Comparison of ENCODE assay signal across 1 cellular context in the genomic region with DNA sequence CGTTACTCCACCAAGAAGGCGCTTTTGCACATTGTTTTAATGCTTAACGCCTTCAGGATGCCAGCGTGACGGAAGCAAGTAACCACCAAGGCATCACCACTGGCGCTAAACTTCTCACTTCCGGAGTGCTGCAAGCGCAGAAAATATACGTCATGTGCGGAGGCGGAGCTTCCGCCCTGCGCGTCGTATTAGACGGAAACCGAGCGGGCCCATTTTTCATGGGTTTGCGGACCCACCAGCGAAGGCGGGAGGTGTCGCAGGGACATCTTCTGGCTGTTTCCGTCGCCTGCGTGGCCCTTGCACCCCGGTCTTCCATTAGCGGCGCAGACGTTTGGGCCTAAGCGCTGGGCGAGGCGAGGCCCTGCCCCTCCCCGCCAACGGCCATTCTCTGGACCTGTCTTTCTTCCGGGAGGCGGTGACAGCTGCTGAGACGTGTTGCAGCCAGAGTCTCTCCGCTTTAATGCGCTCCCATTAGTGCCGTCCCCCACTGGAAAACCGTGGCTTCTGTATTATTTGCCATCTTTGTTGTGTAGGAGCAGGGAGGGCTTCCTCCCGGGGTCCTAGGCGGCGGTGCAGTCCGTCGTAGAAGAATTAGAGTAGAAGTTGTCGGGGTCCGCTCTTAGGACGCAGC.
TF ChIP-seq lines count a peak whose summit lies in the region.

A gene (plus strand): TSS at position 403 of the 631 bp plus-strand sequence. CDS start 235 bp downstream, outside the sequence.

TF ChIP-seq in HepG2, 621 proteins besides CTCF, POLR2A, EP300 and RAD21 (continued from another document and continues in another):
- TF ChIP-seq, protein P1, sequence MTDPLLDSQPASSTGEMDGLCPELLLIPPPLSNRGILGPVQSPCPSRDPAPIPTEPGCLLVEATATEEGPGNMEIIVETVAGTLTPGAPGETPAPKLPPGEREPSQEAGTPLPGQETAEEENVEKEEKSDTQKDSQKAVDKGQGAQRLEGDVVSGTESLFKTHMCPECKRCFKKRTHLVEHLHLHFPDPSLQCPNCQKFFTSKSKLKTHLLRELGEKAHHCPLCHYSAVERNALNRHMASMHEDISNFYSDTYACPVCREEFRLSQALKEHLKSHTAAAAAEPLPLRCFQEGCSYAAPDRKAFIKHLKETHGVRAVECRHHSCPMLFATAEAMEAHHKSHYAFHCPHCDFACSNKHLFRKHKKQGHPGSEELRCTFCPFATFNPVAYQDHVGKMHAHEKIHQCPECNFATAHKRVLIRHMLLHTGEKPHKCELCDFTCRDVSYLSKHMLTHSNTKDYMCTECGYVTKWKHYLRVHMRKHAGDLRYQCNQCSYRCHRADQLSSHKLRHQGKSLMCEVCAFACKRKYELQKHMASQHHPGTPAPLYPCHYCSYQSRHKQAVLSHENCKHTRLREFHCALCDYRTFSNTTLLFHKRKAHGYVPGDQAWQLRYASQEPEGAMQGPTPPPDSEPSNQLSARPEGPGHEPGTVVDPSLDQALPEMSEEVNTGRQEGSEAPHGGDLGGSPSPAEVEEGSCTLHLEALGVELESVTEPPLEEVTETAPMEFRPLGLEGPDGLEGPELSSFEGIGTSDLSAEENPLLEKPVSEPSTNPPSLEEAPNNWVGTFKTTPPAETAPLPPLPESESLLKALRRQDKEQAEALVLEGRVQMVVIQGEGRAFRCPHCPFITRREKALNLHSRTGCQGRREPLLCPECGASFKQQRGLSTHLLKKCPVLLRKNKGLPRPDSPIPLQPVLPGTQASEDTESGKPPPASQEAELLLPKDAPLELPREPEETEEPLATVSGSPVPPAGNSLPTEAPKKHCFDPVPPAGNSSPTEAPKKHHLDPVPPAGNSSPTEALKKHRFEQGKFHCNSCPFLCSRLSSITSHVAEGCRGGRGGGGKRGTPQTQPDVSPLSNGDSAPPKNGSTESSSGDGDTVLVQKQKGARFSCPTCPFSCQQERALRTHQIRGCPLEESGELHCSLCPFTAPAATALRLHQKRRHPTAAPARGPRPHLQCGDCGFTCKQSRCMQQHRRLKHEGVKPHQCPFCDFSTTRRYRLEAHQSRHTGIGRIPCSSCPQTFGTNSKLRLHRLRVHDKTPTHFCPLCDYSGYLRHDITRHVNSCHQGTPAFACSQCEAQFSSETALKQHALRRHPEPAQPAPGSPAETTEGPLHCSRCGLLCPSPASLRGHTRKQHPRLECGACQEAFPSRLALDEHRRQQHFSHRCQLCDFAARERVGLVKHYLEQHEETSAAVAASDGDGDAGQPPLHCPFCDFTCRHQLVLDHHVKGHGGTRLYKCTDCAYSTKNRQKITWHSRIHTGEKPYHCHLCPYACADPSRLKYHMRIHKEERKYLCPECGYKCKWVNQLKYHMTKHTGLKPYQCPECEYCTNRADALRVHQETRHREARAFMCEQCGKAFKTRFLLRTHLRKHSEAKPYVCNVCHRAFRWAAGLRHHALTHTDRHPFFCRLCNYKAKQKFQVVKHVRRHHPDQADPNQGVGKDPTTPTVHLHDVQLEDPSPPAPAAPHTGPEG (CRISPR knock-in tag; IDR thresholded peaks at IDR 0.05) = peak; percentile 44
- TF ChIP-seq ZNF382 (CRISPR knock-in tag; IDR thresholded peaks at IDR 0.05; ENCODE audit: borderline replicate concordance) (no peak), ZBTB20 (CRISPR knock-in tag; IDR thresholded peaks at IDR 0.05; ENCODE audit: borderline replicate concordance, low read depth) (peak; percentile 81), KLF9 (CRISPR knock-in tag; IDR thresholded peaks at IDR 0.05; ENCODE audit: low read depth) (0 out of 2 replicates have a peak, but pooled peaks have one; percentile 65), MTA3 (CRISPR knock-in tag; IDR thresholded peaks at IDR 0.05) (no peak), HCFC1 (IDR thresholded peaks at IDR 0.05; ENCODE audit: low read depth, low read length) (peak; percentile 72; the same call in 1 of the 2 replicates), NFRKB (IDR thresholded peaks at IDR 0.05) (no peak), ZNF749 (CRISPR knock-in tag; IDR thresholded peaks at IDR 0.05; ENCODE audit: borderline replicate concordance) (no peak; the same call in 1 of the 2 replicates), ZNF367 (CRISPR knock-in tag; IDR thresholded peaks at IDR 0.05; ENCODE audit: borderline replicate concordance) (no peak), ATM (IDR thresholded peaks at IDR 0.05; ENCODE audit: borderline replicate concordance) (no peak), ZNF207 (IDR thresholded peaks at IDR 0.05; ENCODE audit: borderline replicate concordance) (no peak), ZMYM4 (CRISPR knock-in tag; IDR thresholded peaks at IDR 0.05) (peak; percentile 98), SIN3B (IDR thresholded peaks at IDR 0.05; ENCODE audit: low read length) (peak; percentile 92), ZNF577 (CRISPR knock-in tag; IDR thresholded peaks at IDR 0.05; ENCODE audit: borderline replicate concordance, low read depth) (no peak), POLR2G (IDR thresholded peaks at IDR 0.05; ENCODE audit: low read depth, low read length) (peak; percentile 93), ZNF878 (CRISPR knock-in tag; IDR thresholded peaks at IDR 0.05) (peak; percentile 89; the same call in 1 of the 2 replicates), ATF7-NPFF (CRISPR knock-in tag; IDR thresholded peaks at IDR 0.05; ENCODE audit: low read depth) (peak; percentile 75; the same call in 1 of the 2 replicates), ZNF230 (CRISPR knock-in tag; IDR thresholded peaks at IDR 0.05) (peak; percentile 68), ELF4 (CRISPR knock-in tag; IDR thresholded peaks at IDR 0.05; ENCODE audit: borderline replicate concordance) (peak; percentile 87), MIXL1 (CRISPR knock-in tag; IDR thresholded peaks at IDR 0.05) (peak; percentile 93), IRF2 (CRISPR knock-in tag; IDR thresholded peaks at IDR 0.05) (peak; percentile 93), ZC3H4 (CRISPR knock-in tag; IDR thresholded peaks at IDR 0.05; ENCODE audit: borderline replicate concordance) (no peak), MYNN (CRISPR knock-in tag; IDR thresholded peaks at IDR 0.05; ENCODE audit: low read depth) (no peak), ZNF235 (CRISPR knock-in tag; IDR thresholded peaks at IDR 0.05; ENCODE audit: borderline replicate concordance) (no peak), RELA (CRISPR knock-in tag; IDR thresholded peaks at IDR 0.05) (no peak), ZNF605 (CRISPR knock-in tag; IDR thresholded peaks at IDR 0.05) (peak; percentile 92), ZNF205 (CRISPR knock-in tag; IDR thresholded peaks at IDR 0.05) (peak; percentile 80; the same call in 1 of the 2 replicates)
- TF ChIP-seq, protein P2, sequence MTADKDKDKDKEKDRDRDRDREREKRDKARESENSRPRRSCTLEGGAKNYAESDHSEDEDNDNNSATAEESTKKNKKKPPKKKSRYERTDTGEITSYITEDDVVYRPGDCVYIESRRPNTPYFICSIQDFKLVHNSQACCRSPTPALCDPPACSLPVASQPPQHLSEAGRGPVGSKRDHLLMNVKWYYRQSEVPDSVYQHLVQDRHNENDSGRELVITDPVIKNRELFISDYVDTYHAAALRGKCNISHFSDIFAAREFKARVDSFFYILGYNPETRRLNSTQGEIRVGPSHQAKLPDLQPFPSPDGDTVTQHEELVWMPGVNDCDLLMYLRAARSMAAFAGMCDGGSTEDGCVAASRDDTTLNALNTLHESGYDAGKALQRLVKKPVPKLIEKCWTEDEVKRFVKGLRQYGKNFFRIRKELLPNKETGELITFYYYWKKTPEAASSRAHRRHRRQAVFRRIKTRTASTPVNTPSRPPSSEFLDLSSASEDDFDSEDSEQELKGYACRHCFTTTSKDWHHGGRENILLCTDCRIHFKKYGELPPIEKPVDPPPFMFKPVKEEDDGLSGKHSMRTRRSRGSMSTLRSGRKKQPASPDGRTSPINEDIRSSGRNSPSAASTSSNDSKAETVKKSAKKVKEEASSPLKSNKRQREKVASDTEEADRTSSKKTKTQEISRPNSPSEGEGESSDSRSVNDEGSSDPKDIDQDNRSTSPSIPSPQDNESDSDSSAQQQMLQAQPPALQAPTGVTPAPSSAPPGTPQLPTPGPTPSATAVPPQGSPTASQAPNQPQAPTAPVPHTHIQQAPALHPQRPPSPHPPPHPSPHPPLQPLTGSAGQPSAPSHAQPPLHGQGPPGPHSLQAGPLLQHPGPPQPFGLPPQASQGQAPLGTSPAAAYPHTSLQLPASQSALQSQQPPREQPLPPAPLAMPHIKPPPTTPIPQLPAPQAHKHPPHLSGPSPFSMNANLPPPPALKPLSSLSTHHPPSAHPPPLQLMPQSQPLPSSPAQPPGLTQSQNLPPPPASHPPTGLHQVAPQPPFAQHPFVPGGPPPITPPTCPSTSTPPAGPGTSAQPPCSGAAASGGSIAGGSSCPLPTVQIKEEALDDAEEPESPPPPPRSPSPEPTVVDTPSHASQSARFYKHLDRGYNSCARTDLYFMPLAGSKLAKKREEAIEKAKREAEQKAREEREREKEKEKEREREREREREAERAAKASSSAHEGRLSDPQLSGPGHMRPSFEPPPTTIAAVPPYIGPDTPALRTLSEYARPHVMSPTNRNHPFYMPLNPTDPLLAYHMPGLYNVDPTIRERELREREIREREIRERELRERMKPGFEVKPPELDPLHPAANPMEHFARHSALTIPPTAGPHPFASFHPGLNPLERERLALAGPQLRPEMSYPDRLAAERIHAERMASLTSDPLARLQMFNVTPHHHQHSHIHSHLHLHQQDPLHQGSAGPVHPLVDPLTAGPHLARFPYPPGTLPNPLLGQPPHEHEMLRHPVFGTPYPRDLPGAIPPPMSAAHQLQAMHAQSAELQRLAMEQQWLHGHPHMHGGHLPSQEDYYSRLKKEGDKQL (CRISPR knock-in tag; IDR thresholded peaks at IDR 0.05; ENCODE audit: low read depth) = no peak
- TF ChIP-seq, protein P3, sequence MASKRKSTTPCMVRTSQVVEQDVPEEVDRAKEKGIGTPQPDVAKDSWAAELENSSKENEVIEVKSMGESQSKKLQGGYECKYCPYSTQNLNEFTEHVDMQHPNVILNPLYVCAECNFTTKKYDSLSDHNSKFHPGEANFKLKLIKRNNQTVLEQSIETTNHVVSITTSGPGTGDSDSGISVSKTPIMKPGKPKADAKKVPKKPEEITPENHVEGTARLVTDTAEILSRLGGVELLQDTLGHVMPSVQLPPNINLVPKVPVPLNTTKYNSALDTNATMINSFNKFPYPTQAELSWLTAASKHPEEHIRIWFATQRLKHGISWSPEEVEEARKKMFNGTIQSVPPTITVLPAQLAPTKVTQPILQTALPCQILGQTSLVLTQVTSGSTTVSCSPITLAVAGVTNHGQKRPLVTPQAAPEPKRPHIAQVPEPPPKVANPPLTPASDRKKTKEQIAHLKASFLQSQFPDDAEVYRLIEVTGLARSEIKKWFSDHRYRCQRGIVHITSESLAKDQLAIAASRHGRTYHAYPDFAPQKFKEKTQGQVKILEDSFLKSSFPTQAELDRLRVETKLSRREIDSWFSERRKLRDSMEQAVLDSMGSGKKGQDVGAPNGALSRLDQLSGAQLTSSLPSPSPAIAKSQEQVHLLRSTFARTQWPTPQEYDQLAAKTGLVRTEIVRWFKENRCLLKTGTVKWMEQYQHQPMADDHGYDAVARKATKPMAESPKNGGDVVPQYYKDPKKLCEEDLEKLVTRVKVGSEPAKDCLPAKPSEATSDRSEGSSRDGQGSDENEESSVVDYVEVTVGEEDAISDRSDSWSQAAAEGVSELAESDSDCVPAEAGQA (IDR thresholded peaks at IDR 0.05; ENCODE audit: low read depth) = peak; percentile 94
- TF ChIP-seq, protein P3 (CRISPR knock-in tag; IDR thresholded peaks at IDR 0.05; ENCODE audit: borderline replicate concordance) = no peak
- TF ChIP-seq, protein P4, sequence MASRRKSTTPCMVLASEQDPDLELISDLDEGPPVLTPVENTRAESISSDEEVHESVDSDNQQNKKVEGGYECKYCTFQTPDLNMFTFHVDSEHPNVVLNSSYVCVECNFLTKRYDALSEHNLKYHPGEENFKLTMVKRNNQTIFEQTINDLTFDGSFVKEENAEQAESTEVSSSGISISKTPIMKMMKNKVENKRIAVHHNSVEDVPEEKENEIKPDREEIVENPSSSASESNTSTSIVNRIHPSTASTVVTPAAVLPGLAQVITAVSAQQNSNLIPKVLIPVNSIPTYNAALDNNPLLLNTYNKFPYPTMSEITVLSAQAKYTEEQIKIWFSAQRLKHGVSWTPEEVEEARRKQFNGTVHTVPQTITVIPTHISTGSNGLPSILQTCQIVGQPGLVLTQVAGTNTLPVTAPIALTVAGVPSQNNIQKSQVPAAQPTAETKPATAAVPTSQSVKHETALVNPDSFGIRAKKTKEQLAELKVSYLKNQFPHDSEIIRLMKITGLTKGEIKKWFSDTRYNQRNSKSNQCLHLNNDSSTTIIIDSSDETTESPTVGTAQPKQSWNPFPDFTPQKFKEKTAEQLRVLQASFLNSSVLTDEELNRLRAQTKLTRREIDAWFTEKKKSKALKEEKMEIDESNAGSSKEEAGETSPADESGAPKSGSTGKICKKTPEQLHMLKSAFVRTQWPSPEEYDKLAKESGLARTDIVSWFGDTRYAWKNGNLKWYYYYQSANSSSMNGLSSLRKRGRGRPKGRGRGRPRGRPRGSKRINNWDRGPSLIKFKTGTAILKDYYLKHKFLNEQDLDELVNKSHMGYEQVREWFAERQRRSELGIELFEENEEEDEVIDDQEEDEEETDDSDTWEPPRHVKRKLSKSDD (CRISPR knock-in tag; IDR thresholded peaks at IDR 0.05; ENCODE audit: low read depth) = peak; percentile 90
